Comparison of ENCODE assay signal across 18 cellular contexts in genomic region chr4:98293089-98293887, GRCh38. TPM values are rescaled to one million over a fixed set of nuclear protein-coding genes. Genes with fewer than 3 reads are reported as not detected.
DNase-seq lines count a peak whose midpoint lies in the region; TF ChIP-seq lines count a peak whose summit lies in the region.
"Had no signal": no experiment of that assay in that cellular context is flagged by ENCODE, and none has a peak within 500 bp of the region (broad histone marks: within the 10 kb centered on the region; RNA-seq: fewer than 3 reads in every experiment).

No MANE protein-coding gene starts in this region.

- no peak overlapping the region for H3K9ac ChIP-seq in mesenchymal stem cell (ENCODE audit: low read length)
- H3K9ac ChIP-seq: neural progenitor cell had no signal

- H4K8ac ChIP-seq in mesenchymal stem cell (ENCODE audit: low read length) = no peak overlapping the region

- TF ChIP-seq CTCF in HEK293 (tag by site-specific recombination; IDR thresholded peaks at IDR 0.05) (no peak), chondrocyte (IDR thresholded peaks at IDR 0.05) (no peak), osteoblast (IDR thresholded peaks at IDR 0.05; ENCODE audit: extremely low read depth, low read depth, low read length) (no peak), tibial artery (IDR thresholded peaks at IDR 0.05) (no peak)

- DNase-seq in CD1c-positive myeloid dendritic cell (ENCODE audit: extremely low spot score) (peak; percentile 4), chondrocyte (ENCODE audit: low spot score) (no peak), osteoblast (ENCODE audit: insufficient read length, low spot score, missing footprints) (no peak), mesenchymal stem cell (no peak), retina (no peak), tibial artery (no peak), activated gamma-delta T cell treated with Interleukin-2 at 50 U/mL for 16 hours (no peak)
- DNase-seq: activated CD4-positive, CD25-positive, alpha-beta regulatory T cell; COR-L47; dermis blood vessel endothelial cell; gastrocnemius medialis; kidney glomerular epithelial cell; NCI-H1105 treated with DMSO at 0.1 percent for 48 hours; NCI-H69 had no signal

- H2AFZ ChIP-seq in osteoblast (ENCODE audit: low read length) (no peak overlapping the region), mesenchymal stem cell (ENCODE audit: low read depth, low read length) (no peak overlapping the region)
- H2AFZ ChIP-seq: neural progenitor cell had no signal

- peak overlapping the region; percentile 40 for H3K4me3 Mint-ChIP-seq in chondrocyte (ENCODE audit: unreplicated experiment)
- H3K4me3 Mint-ChIP-seq: activated naive CD8-positive, alpha-beta T cell; neural progenitor cell had no signal

- peaks cover 9% of the 10 kb centered on the region for H3K79me1 ChIP-seq in mesenchymal stem cell (replicated peaks; ENCODE audit: low read length, poor library complexity, severe bottlenecking)

- H3K4me3 ChIP-seq in HEK293 (ENCODE audit: low read depth, low read length) (no peak overlapping the region), osteoblast (ENCODE audit: insufficient read depth, low read length) (peak overlapping the region; percentile 41), mesenchymal stem cell (ENCODE audit: insufficient read depth in 1 of 2, low read depth in 1 of 2, low read length in 2 of 2) (no peak overlapping the region), tibial artery (no peak overlapping the region)
- H3K4me3 ChIP-seq: gastrocnemius medialis, neural progenitor cell, SJSA1 had no signal

- no peak overlapping the region for H2AK5ac ChIP-seq in mesenchymal stem cell (ENCODE audit: low read length, severe bottlenecking)

- H2BK5ac ChIP-seq in mesenchymal stem cell (ENCODE audit: low read depth, low read length, poor library complexity, severe bottlenecking) = no peak overlapping the region

- H3K79me2 ChIP-seq in osteoblast (ENCODE audit: insufficient read depth, low read length) = peaks cover 54% of the 10 kb centered on the region

- H4K91ac ChIP-seq in mesenchymal stem cell (ENCODE audit: low read length) = no peak overlapping the region

- H3K14ac ChIP-seq in mesenchymal stem cell (ENCODE audit: low read length in 2 of 2) = no peak overlapping the region

- no peak overlapping the region for H3K4ac ChIP-seq in mesenchymal stem cell (ENCODE audit: low read depth in 1 of 2, low read length in 2 of 2)

- CTCF ChIA-PET in HEK293 (lab: Yijun Ruan, JAX) = no interaction called here

- H3K9me3 Mint-ChIP-seq in chondrocyte (ENCODE audit: low read depth) = no peaks in the 10 kb centered on the region
- H3K9me3 Mint-ChIP-seq: neural progenitor cell had no signal

- no peaks in the 10 kb centered on the region for H3K27me3 ChIP-seq in osteoblast (ENCODE audit: insufficient read depth, low read length)
- no peaks in the 10 kb centered on the region for H3K27me3 ChIP-seq in mesenchymal stem cell (ENCODE audit: control insufficient read depth in 1 of 2, insufficient read depth in 1 of 2, low read length in 2 of 2)
- H3K27me3 ChIP-seq in tibial artery = no peaks in the 10 kb centered on the region
- H3K27me3 ChIP-seq: gastrocnemius medialis, neural progenitor cell, SJSA1 had no signal

- H3K27me3 Mint-ChIP-seq in chondrocyte (ENCODE audit: low read depth) = no peaks in the 10 kb centered on the region
- H3K27me3 Mint-ChIP-seq: activated naive CD8-positive, alpha-beta T cell had no signal

- H2BK12ac ChIP-seq in mesenchymal stem cell (ENCODE audit: low read length in 2 of 2) = no peak overlapping the region

- no peaks in the 10 kb centered on the region for H3K36me3 ChIP-seq in HEK293 (ENCODE audit: control insufficient read depth in 2 of 2, insufficient read depth in 1 of 2, low read length in 2 of 2)
- no peaks in the 10 kb centered on the region for H3K36me3 ChIP-seq in osteoblast (ENCODE audit: insufficient read depth, low read length)
- peaks cover 0 to 41% of the 10 kb centered on the region in 2 experiments for H3K36me3 ChIP-seq in mesenchymal stem cell (ENCODE audit: control insufficient read depth in 1 of 2, insufficient read depth in 2 of 2, low read depth in 1 of 2, low read length in 2 of 2)
- H3K36me3 ChIP-seq in tibial artery = peaks cover 0 to 5% (median 0%) of the 10 kb centered on the region in 3 donors
- H3K36me3 ChIP-seq: gastrocnemius medialis, neural progenitor cell had no signal

- H2BK15ac ChIP-seq in mesenchymal stem cell (ENCODE audit: low read depth, poor library complexity, severe bottlenecking) = no peak overlapping the region

- H4K20me1 ChIP-seq in osteoblast (ENCODE audit: insufficient read depth, low read length) = no peaks in the 10 kb centered on the region

- H3K23ac ChIP-seq in mesenchymal stem cell (ENCODE audit: low read length in 2 of 2) = no peak overlapping the region

- no peak overlapping the region for H3K18ac ChIP-seq in mesenchymal stem cell (ENCODE audit: low read depth in 1 of 2, low read length in 2 of 2)

- POLR2A ChIA-PET in HEK293 (lab: Yijun Ruan, JAX) = no interaction called here

- 94% methylated on average over 3 of the region's 4 CpGs for WGBS in mesenchymal stem cell

- no peaks in the 10 kb centered on the region for H3K9me3 ChIP-seq in HEK293 (ENCODE audit: control insufficient read depth, insufficient read depth, low read depth, low read length)
- H3K9me3 ChIP-seq in osteoblast (ENCODE audit: low read depth, low read length) = no peaks in the 10 kb centered on the region
- H3K9me3 ChIP-seq in mesenchymal stem cell (ENCODE audit: control insufficient read depth, low read length) = no peaks in the 10 kb centered on the region
- H3K9me3 ChIP-seq in tibial artery = no peaks in the 10 kb centered on the region
- H3K9me3 ChIP-seq: gastrocnemius medialis, SJSA1 had no signal

- intact Hi-C loops in tibial artery (cut with DNase I; ENCODE audit: low total_unique reads) = no loop called here

- H3K4me1 ChIP-seq in HEK293 (ENCODE audit: control insufficient read depth, insufficient read depth, low read length) = no peaks in the 10 kb centered on the region
- peaks cover 22% of the 10 kb centered on the region for H3K4me1 ChIP-seq in osteoblast (ENCODE audit: insufficient read depth, low read length)
- no peaks in the 10 kb centered on the region for H3K4me1 ChIP-seq in mesenchymal stem cell (ENCODE audit: control insufficient read depth, insufficient read depth, low read depth, low read length)
- peaks cover 0 to 31% (median 3%) of the 10 kb centered on the region in 4 donors for H3K4me1 ChIP-seq in tibial artery
- H3K4me1 ChIP-seq: SJSA1 had no signal

- H3K27ac Mint-ChIP-seq in chondrocyte (ENCODE audit: unreplicated experiment) = peak overlapping the region; percentile 95
- H3K27ac Mint-ChIP-seq: activated naive CD8-positive, alpha-beta T cell; neural progenitor cell had no signal

- no peak overlapping the region for H3K27ac ChIP-seq in HEK293 (ENCODE audit: extremely low read depth, low read depth, low read length)
- H3K27ac ChIP-seq in osteoblast (ENCODE audit: low read depth, low read length) = peak overlapping the region; percentile 72
- no peak overlapping the region for H3K27ac ChIP-seq in mesenchymal stem cell (ENCODE audit: low read length, poor library complexity, severe bottlenecking)
- H3K27ac ChIP-seq in tibial artery = no peak overlapping the region
- H3K27ac ChIP-seq: gastrocnemius medialis, neural progenitor cell, SJSA1 had no signal

- H3K4me2 ChIP-seq in osteoblast (ENCODE audit: insufficient read depth, low read length) (peak overlapping the region; percentile 52), mesenchymal stem cell (ENCODE audit: low read length, poor library complexity, severe bottlenecking) (no peak overlapping the region)
- H3K4me2 ChIP-seq: neural progenitor cell had no signal

- H3K4me1 Mint-ChIP-seq in chondrocyte (ENCODE audit: low read depth) = peaks cover 66% of the 10 kb centered on the region

- no peak overlapping the region for H2BK120ac ChIP-seq in mesenchymal stem cell (ENCODE audit: low read depth, low read length)

- peaks cover 9% of the 10 kb centered on the region for H3K36me3 Mint-ChIP-seq in chondrocyte (ENCODE audit: low read depth)

TF ChIP-seq in HEK293, 187 proteins besides CTCF, POLR2A, EP300 and RAD21:
- TF ChIP-seq KLF9 (tag by site-specific recombination; IDR thresholded peaks at IDR 0.05; ENCODE audit: low read depth) = no peak
- peak; percentile 40; the same call in 1 of the 2 replicates for TF ChIP-seq EGR2 (tag by site-specific recombination; IDR thresholded peaks at IDR 0.05; ENCODE audit: low read depth)

RNA-seq across cellular contexts. Expression of gene RAP1GDS1, which starts 32.1 kb away (rescaled TPM):
- total RNA-seq in chondrocyte (49.3 to 89.5 TPM (median 84.3 TPM) in 3 replicates), osteoblast (60.1 and 62.8 TPM in 2 replicates)
- 28.0 TPM for polyA plus RNA-seq in mesenchymal stem cell (2013, experiment 1 of 2)
- polyA plus RNA-seq in mesenchymal stem cell (2013, experiment 2 of 2) = 28.0 TPM
